Comparison of ENCODE assay signal across 12 cellular contexts in genomic region chr2:36352711-36353110, GRCh38. TPM values are rescaled to one million over a fixed set of nuclear protein-coding genes. Genes with fewer than 3 reads are reported as not detected.
DNase-seq lines count a peak whose midpoint lies in the region; ATAC-seq and TF ChIP-seq lines count a peak whose summit lies in the region.
"Had no signal": no experiment of that assay in that cellular context is flagged by ENCODE, and none has a peak within 500 bp of the region (broad histone marks: within the 10 kb centered on the region; RNA-seq: fewer than 3 reads in every experiment).

No MANE protein-coding gene starts in this region.

- peak overlapping the region; percentile 95 for H3K4me3 Mint-ChIP-seq in HFFc6
- H3K4me3 Mint-ChIP-seq: CD14-positive monocyte had no signal

- H3K27ac Mint-ChIP-seq in HFFc6: peak overlapping the region; percentile 89

- H3K4me3 ChIP-seq in astrocyte of the cerebellum (ENCODE audit: low read depth, low read length): no peak overlapping the region
- H3K4me3 ChIP-seq: ovary, Peyer's patch, upper lobe of left lung had no signal

- ATAC-seq in foreskin keratinocyte (peak; percentile 52), GM18519 (IDR thresholded peaks at IDR 0.05; ENCODE audit: low FRiP score, unreplicated experiment) (no peak), GM18873 (IDR thresholded peaks at IDR 0.05; ENCODE audit: low FRiP score, unreplicated experiment) (no peak)

- no peak for TF ChIP-seq CTCF in HFFc6 (IDR thresholded peaks at IDR 0.05)
- peak; percentile 29 for TF ChIP-seq CTCF in astrocyte of the cerebellum (IDR thresholded peaks at IDR 0.05; ENCODE audit: low read depth, low read length, missing control alignments)
- peak; percentile 44 for TF ChIP-seq CTCF in foreskin keratinocyte (conservative IDR thresholded peaks at IDR 0.05)

- no peaks in the 10 kb centered on the region for H3K27me3 ChIP-seq in foreskin keratinocyte
- H3K27me3 ChIP-seq: ovary, Peyer's patch had no signal

- peaks cover 10% of the 10 kb centered on the region for H3K27me3 Mint-ChIP-seq in HFFc6 (ENCODE audit: insufficient read depth)

- in situ Hi-C loops in ACHN (cut with HindIII; ENCODE audit: low pct_ligation_motif_present, low pct_unique_long_range_greater_than_20kb, low sequenced_read_pairs): no loop called here
- in situ Hi-C loops in astrocyte of the cerebellum (cut with HindIII; ENCODE audit: low sequenced_read_pairs): no loop called here

- peak; percentile 83 for DNase-seq in ACHN
- peak; percentile 84 for DNase-seq in HFFc6
- peak; percentile 74 for DNase-seq in astrocyte of the cerebellum (ENCODE audit: low read depth)
- DNase-seq in foreskin keratinocyte: peak in 1 of 2 donors; percentile 86
- DNase-seq in activated CD4-positive, alpha-beta T cell treated with anti-CD3 and anti-CD28 coated beads for 4 hours: no peak
- DNase-seq in stimulated activated CD4-positive, alpha-beta T cell treated with anti-CD3 and anti-CD28 coated beads, Interleukin-12 subunit alpha, Interleukin-12 subunit beta, amount 100 ng/mL, for 4 hours: no peak
- DNase-seq: Peyer's patch, upper lobe of left lung had no signal

- H3K9me3 Mint-ChIP-seq in HFFc6: peaks cover 8% of the 10 kb centered on the region

- peaks cover 4% of the 10 kb centered on the region for H3K4me1 ChIP-seq in foreskin keratinocyte
- H3K4me1 ChIP-seq: Peyer's patch had no signal

- H3K27ac ChIP-seq in foreskin keratinocyte: peak overlapping the region; percentile 56
- H3K27ac ChIP-seq: ovary, Peyer's patch, upper lobe of left lung had no signal

- peaks cover 54% of the 10 kb centered on the region for H3K4me1 Mint-ChIP-seq in HFFc6 (ENCODE audit: low read depth)

- peaks cover 22% of the 10 kb centered on the region for H3K36me3 Mint-ChIP-seq in HFFc6 (ENCODE audit: low read depth)

RNA-seq across cellular contexts. Expression of gene CRIM1, which starts 2.9 kb away (rescaled TPM):
- 100 to 1,000 TPM; 731 to 946 (median 839) TPM for total RNA-seq in HFFc6 (2021; fragmentation: NEBNext Ultra II Directional; extraction: Animal tissue kit (Norgen Biotek cat#: 25700))
- total RNA-seq in foreskin keratinocyte: 76.8 and 99.4 TPM in 2 replicates
- polyA plus RNA-seq in foreskin keratinocyte: 11.7 and 19.3 TPM in 2 replicates

Comparison
In these comparisons a context has a peak if more than half of its experiments do, and no peak if none do; other contexts are left out.
1. DNase-seq: peak in ACHN (single experiment), HFFc6 (single experiment) and astrocyte of the cerebellum (single experiment); none in activated CD4-positive, alpha-beta T cell treated with anti-CD3 and anti-CD28 coated beads for 4 hours (0 of 2) and stimulated activated CD4-positive, alpha-beta T cell treated with anti-CD3 and anti-CD28 coated beads, Interleukin-12 subunit alpha, Interleukin-12 subunit beta, amount 100 ng/mL, for 4 hours (single experiment).